In the genomic region with DNA sequence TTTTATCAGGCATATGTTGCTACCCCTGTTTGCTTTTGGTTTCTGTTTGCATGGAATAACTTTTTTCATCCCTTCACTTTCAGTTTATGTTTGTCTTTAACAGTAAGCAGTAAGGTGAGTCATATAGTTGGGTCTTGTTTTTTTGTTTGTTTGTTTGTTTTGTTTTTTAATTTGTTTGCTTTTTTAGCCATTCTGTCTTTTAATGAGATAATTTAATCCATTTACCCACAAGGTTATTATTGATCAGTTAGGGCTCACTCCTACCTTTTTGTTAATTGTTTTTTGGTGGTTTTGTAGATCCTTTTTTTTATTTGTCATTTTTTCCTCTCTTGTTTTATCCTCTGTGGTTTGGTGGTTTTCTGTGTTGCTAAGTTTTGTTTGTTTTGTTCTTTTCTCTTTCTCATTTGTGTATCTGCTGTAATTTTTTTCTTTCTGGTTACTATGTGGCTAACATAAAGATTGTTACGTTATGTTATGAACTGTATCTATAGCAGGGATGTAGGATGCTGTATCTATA, we compare ENCODE assay signal across 13 cellular contexts.
A peak's percentile ranks its signal among the peaks of the same experiment; 100 is the strongest.
DNase-seq lines count a peak whose midpoint lies in the region; ATAC-seq and TF ChIP-seq lines count a peak whose summit lies in the region.
"Had no signal": no experiment of that assay in that cellular context is flagged by ENCODE, and none has a peak within 500 bp of the region (broad histone marks: within the 10 kb centered on the region; RNA-seq: fewer than 3 reads in every experiment).

No MANE protein-coding gene starts in this region.

- H4K20me1 ChIP-seq in KMS-11 (ENCODE audit: insufficient read depth) = no peaks in the 10 kb centered on the region

- DNase-seq in NCI-H1048 (lab: John Stamatoyannopoulos, UW) (no peak), NOMO-1 treated with dmso at 0.1 percent for 144 hours (lab: John Stamatoyannopoulos, UW; ENCODE audit: unreplicated experiment) (no peak), pons (ENCODE audit: low spot score) (no peak), activated gamma-delta T cell (lab: John Stamatoyannopoulos, UW) (no peak)
- DNase-seq: activated B cell treated with CpG ODN at 0.5 μM for 24 hours; activated naive CD4-positive, alpha-beta T cell treated with anti-CD3 and anti-CD28 coated beads, Interleukin-2, amount 10 ng/mL, durations not matched to agents 7 days and 5 days; NCI-H1694 had no signal

- H3K36me3 ChIP-seq in KMS-11 (ENCODE audit: insufficient read depth) = no peaks in the 10 kb centered on the region

- no peak overlapping the region for H3K27ac ChIP-seq in KMS-11
- H3K27ac ChIP-seq: HL-60, RWPE1 had no signal

- no peak for TF ChIP-seq CTCF in KMS-11 (conservative IDR thresholded peaks at IDR 0.05; ENCODE audit: low read depth, low read length)

- peak overlapping the region; percentile 49 for H3K9ac ChIP-seq in KMS-11

- H3K4me3 ChIP-seq in KMS-11 (IDR thresholded peaks at IDR 0.05; ENCODE audit: insufficient read depth, low read depth, low read length) = no peak overlapping the region

- H3K4me1 ChIP-seq in KMS-11 (ENCODE audit: low read depth, poor library complexity, severe bottlenecking) = peaks cover 15% of the 10 kb centered on the region

- ATAC-seq in GM18505 (IDR thresholded peaks at IDR 0.05; ENCODE audit: unreplicated experiment) (peak; percentile 89), GM19467 (IDR thresholded peaks at IDR 0.05; ENCODE audit: unreplicated experiment) (peak; percentile 96), HG02943 (IDR thresholded peaks at IDR 0.05; ENCODE audit: low read depth, unreplicated experiment) (peak; percentile 80)

- H3K79me2 ChIP-seq in KMS-11 (ENCODE audit: insufficient read depth, low read depth) = no peaks in the 10 kb centered on the region

- peak overlapping the region; percentile 79 for H2AFZ ChIP-seq in KMS-11 (ENCODE audit: low read depth)

- H3K4me2 ChIP-seq in KMS-11 = peak overlapping the region; percentile 69

- H3K27me3 ChIP-seq in KMS-11 (ENCODE audit: insufficient read depth, low read depth) = no peaks in the 10 kb centered on the region; the same call in 1 of the 2 replicates

- no peak for TF ChIP-seq POLR2A in GM18505 (IDR thresholded peaks at IDR 0.05; ENCODE audit: borderline replicate concordance, extremely low read depth, insufficient read depth, insufficient read length)
